In genomic region chr17:63929860-63930766, GRCh38 we compare ENCODE assay signal across 2 cellular contexts.
TF ChIP-seq lines count a peak whose summit lies in the region.

No MANE protein-coding gene starts in this region.

TF ChIP-seq in HCT116, 20 proteins besides CTCF, POLR2A, EP300 and RAD21:
- TF ChIP-seq YY1 (IDR thresholded peaks at IDR 0.05; ENCODE audit: extremely low read depth, insufficient replicate concordance, low read depth, low read length) = no peak
- no peak for TF ChIP-seq POLR2AphosphoS5 (IDR thresholded peaks at IDR 0.05; ENCODE audit: low read depth, low read length)
- TF ChIP-seq SIN3A (IDR thresholded peaks at IDR 0.05; ENCODE audit: low read depth) = no peak
- no peak for TF ChIP-seq ELF1 (IDR thresholded peaks at IDR 0.05; ENCODE audit: borderline replicate concordance, low read depth)
- no peak for TF ChIP-seq ZBTB33 (IDR thresholded peaks at IDR 0.05; ENCODE audit: extremely low read depth, insufficient replicate concordance, low read length)
- no peak for TF ChIP-seq EGR1 (IDR thresholded peaks at IDR 0.05; ENCODE audit: low read depth)
- no peak for TF ChIP-seq EZH2phosphoT487 (IDR thresholded peaks at IDR 0.05; ENCODE audit: borderline replicate concordance)
- TF ChIP-seq ATF3 (IDR thresholded peaks at IDR 0.05) = no peak
- TF ChIP-seq MAX (IDR thresholded peaks at IDR 0.05) = no peak
- TF ChIP-seq CEBPB (IDR thresholded peaks at IDR 0.05; ENCODE audit: low read depth) = no peak
- TF ChIP-seq TCF7L2 (IDR thresholded peaks at IDR 0.05; ENCODE audit: borderline replicate concordance, extremely low read depth, insufficient read depth, insufficient read length) = no peak
- no peak for TF ChIP-seq CBX3 (IDR thresholded peaks at IDR 0.05; ENCODE audit: low read depth)
- TF ChIP-seq ZNF274 (IDR thresholded peaks at IDR 0.05; ENCODE audit: low read depth, low read length) = no peak
- no peak; the same call in 1 of the 2 replicates for TF ChIP-seq ZFX (IDR thresholded peaks at IDR 0.05)
- no peak for TF ChIP-seq EZH2 (IDR thresholded peaks at IDR 0.05)
- no peak for TF ChIP-seq SRF (IDR thresholded peaks at IDR 0.05; ENCODE audit: low read depth)

TF ChIP-seq in H1, 55 proteins besides CTCF, POLR2A, EP300 and RAD21:
- TF ChIP-seq TCF12 (IDR thresholded peaks at IDR 0.05; ENCODE audit: low read depth, low read length) (no peak), TAF1 (IDR thresholded peaks at IDR 0.05; ENCODE audit: low read depth, low read length) (no peak), TEAD4 (IDR thresholded peaks at IDR 0.05; ENCODE audit: low read depth, low read length) (no peak), CBX5 (IDR thresholded peaks at IDR 0.05; ENCODE audit: low read depth, low read length) (no peak), KDM1A (IDR thresholded peaks at IDR 0.05; ENCODE audit: borderline replicate concordance, low read length) (no peak), EGR1 (IDR thresholded peaks at IDR 0.05; ENCODE audit: borderline replicate concordance, low read depth, low read length) (peak; percentile 46; the same call in 1 of the 2 replicates), SP2 (IDR thresholded peaks at IDR 0.05; ENCODE audit: low read length) (no peak), CREB1 (IDR thresholded peaks at IDR 0.05) (no peak), SP1 (IDR thresholded peaks at IDR 0.05; ENCODE audit: low read depth, low read length) (no peak)
TF ChIP-seq in H1: peak in this region for 1.
